25 cellular contexts compared by ENCODE assay signal in genomic region chr11:111527279-111527678, GRCh38. TPM values are rescaled to one million over a fixed set of nuclear protein-coding genes. Genes with fewer than 3 reads are reported as not detected.
DNase-seq lines count a peak whose midpoint lies in the region; ATAC-seq, FAIRE-seq and TF ChIP-seq lines count a peak whose summit lies in the region.
"Had no signal": no experiment of that assay in that cellular context is flagged by ENCODE, and none has a peak within 500 bp of the region (broad histone marks: within the 10 kb centered on the region; RNA-seq: fewer than 3 reads in every experiment).

No MANE protein-coding gene starts in this region.

- no peaks in the 10 kb centered on the region for H4K20me1 ChIP-seq in SK-N-SH (ENCODE audit: insufficient read depth)
- H4K20me1 ChIP-seq in K562 (replicated peaks; ENCODE audit: control insufficient read depth, insufficient read depth, low read length), result no peaks in the 10 kb centered on the region
- no peaks in the 10 kb centered on the region for H4K20me1 ChIP-seq in smooth muscle cell (ENCODE audit: low read depth)

- H3K79me2 ChIP-seq in SK-N-SH (ENCODE audit: insufficient read depth) (no peaks in the 10 kb centered on the region), K562 (ENCODE audit: control insufficient read depth, insufficient read depth, low read length) (no peaks in the 10 kb centered on the region), smooth muscle cell (ENCODE audit: low read depth) (no peaks in the 10 kb centered on the region)

- 77% methylated on average over 1 of the region's 1 CpG for WGBS in SK-N-SH (ENCODE audit: low lambda C conversion rate)
- 0% methylated on average over 1 of the region's 1 CpG for WGBS in K562 (ENCODE audit: insufficient coverage, low coverage, missing lambda C conversion rate)
- 93% methylated on average over 1 of the region's 1 CpG for WGBS in smooth muscle cell (ENCODE audit: low lambda C conversion rate)

- POLR2A ChIA-PET in SK-N-SH (lab: Yijun Ruan, JAX) (no interaction called here), HEK293 (lab: Yijun Ruan, JAX) (no interaction called here), K562 (lab: Yijun Ruan, JAX) (no interaction called here)

- TF ChIP-seq CTCF in SK-N-SH (IDR thresholded peaks at IDR 0.05) (no peak), HEK293 (tag by site-specific recombination; IDR thresholded peaks at IDR 0.05) (no peak), K562 (IDR thresholded peaks at IDR 0.05 in 2 of 3, conservative IDR thresholded peaks at IDR 0.05 in 1 of 3; ENCODE audit: insufficient read depth in 2 of 3, low read depth in 1 of 3, low read length in 3 of 3) (no peak), smooth muscle cell (IDR thresholded peaks at IDR 0.05; ENCODE audit: borderline replicate concordance, insufficient read depth, poor library complexity, severe bottlenecking) (no peak)

- no peak overlapping the region for H3K4me2 ChIP-seq in SK-N-SH
- H3K4me2 ChIP-seq in K562 (ENCODE audit: insufficient read depth, low read length), result no peak overlapping the region
- H3K4me2 ChIP-seq in smooth muscle cell, result no peak overlapping the region

- peaks cover 0 to 24% of the 10 kb centered on the region in 2 experiments for H3K4me1 ChIP-seq in SK-N-SH (ENCODE audit: control insufficient read depth in 1 of 2, insufficient read depth in 2 of 2, low read depth in 1 of 2, low read length in 1 of 2)
- no peaks in the 10 kb centered on the region for H3K4me1 ChIP-seq in HEK293 (ENCODE audit: control insufficient read depth, insufficient read depth, low read length)
- no peaks in the 10 kb centered on the region for H3K4me1 ChIP-seq in K562 (replicated peaks in 1 of 2; ENCODE audit: control insufficient read depth in 2 of 2, insufficient read depth in 2 of 2, low read length in 2 of 2)
- peaks cover 23% of the 10 kb centered on the region for H3K4me1 ChIP-seq in smooth muscle cell (ENCODE audit: low read depth)
- H3K4me1 ChIP-seq: SJCRH30 had no signal

- TF ChIP-seq RAD21 in SK-N-SH (IDR thresholded peaks at IDR 0.05; ENCODE audit: low read length), result no peak
- TF ChIP-seq RAD21 in K562 (CRISPR knock-in tag; conservative IDR thresholded peaks at IDR 0.05 in 1 of 2, IDR thresholded peaks at IDR 0.05 in 1 of 2), result no peak

- ATAC-seq in SK-N-SH treated with all-trans-retinoic acid at 6 μM for 48 hours, result no peak
- ATAC-seq in K562, result no peak
- ATAC-seq: HCT116, Right ventricle myocardium inferior had no signal

- H3K4me3 ChIP-seq in SK-N-SH (ENCODE audit: low read depth in 2 of 2, low read length in 1 of 2), result no peak overlapping the region
- no peak overlapping the region for H3K4me3 ChIP-seq in HEK293 (ENCODE audit: low read depth, low read length)
- H3K4me3 ChIP-seq in K562, result no peak overlapping the region
- no peak overlapping the region for H3K4me3 ChIP-seq in smooth muscle cell
- H3K4me3 ChIP-seq: SJCRH30 had no signal

- H3K27me3 ChIP-seq in SK-N-SH (ENCODE audit: insufficient read depth), result no peaks in the 10 kb centered on the region
- H3K27me3 ChIP-seq in K562 (ENCODE audit: control insufficient read depth in 2 of 2, insufficient read depth in 2 of 2, low read length in 2 of 2), result peaks cover 5 to 20% of the 10 kb centered on the region in 2 experiments
- H3K27me3 ChIP-seq in smooth muscle cell (ENCODE audit: low read depth), result no peaks in the 10 kb centered on the region

- H3K9ac ChIP-seq in SK-N-SH (peak overlapping the region; percentile 37; the same call in 1 of the 2 replicates), K562 (ENCODE audit: insufficient read depth in 1 of 2, low read depth in 2 of 2, low read length in 2 of 2) (no peak overlapping the region), smooth muscle cell (ENCODE audit: low read depth) (peak overlapping the region; percentile 21)

- in situ Hi-C loops in K562 (cut with MboI), result no loop called here

- H3F3A ChIP-seq in SK-N-SH (replicated peaks; ENCODE audit: insufficient read depth) (peaks cover 51% of the 10 kb centered on the region), smooth muscle cell (ENCODE audit: low read depth) (peaks cover 21% of the 10 kb centered on the region)

- TF ChIP-seq POLR2A in K562 (conservative IDR thresholded peaks at IDR 0.05), result no peak

- H3K36me3 ChIP-seq in SK-N-SH (replicated peaks in 1 of 2; ENCODE audit: control insufficient read depth in 1 of 2, insufficient read depth in 2 of 2, low read length in 1 of 2) (no peaks in the 10 kb centered on the region), HEK293 (ENCODE audit: control insufficient read depth in 2 of 2, insufficient read depth in 1 of 2, low read length in 2 of 2) (no peaks in the 10 kb centered on the region), K562 (ENCODE audit: control insufficient read depth, insufficient read depth, low read length) (no peaks in the 10 kb centered on the region), smooth muscle cell (ENCODE audit: low read depth) (no peaks in the 10 kb centered on the region)
- H3K36me3 ChIP-seq: SJCRH30 had no signal

- CTCF ChIA-PET in SK-N-SH (lab: Yijun Ruan, JAX), result no interaction called here
- CTCF ChIA-PET in HEK293 (lab: Yijun Ruan, JAX), result no interaction called here
- CTCF ChIA-PET in K562 (lab: Yijun Ruan, JAX; ENCODE audit: low intra/inter-chr PET ratio), result no interaction called here

- H3K9me2 ChIP-seq in SK-N-SH, result no peaks in the 10 kb centered on the region

- no TSS peak for BruUV-seq in K562 (replicated peaks; lab: Mats Ljungman, UMichigan)

- no peaks in the 10 kb centered on the region for H3K9me1 ChIP-seq in K562 (ENCODE audit: control insufficient read depth, insufficient read depth, low read length)

- no peak for FAIRE-seq in K562 (lab: Jason Lieb, UNC)

- TF ChIP-seq EP300 in SK-N-SH (IDR thresholded peaks at IDR 0.05; ENCODE audit: borderline replicate concordance in 1 of 2, low read depth in 1 of 2, low read length in 1 of 2) (no peak), K562 (IDR thresholded peaks at IDR 0.05; ENCODE audit: low read length) (no peak)

- no peaks in the 10 kb centered on the region for H3K9me3 ChIP-seq in SK-N-SH
- H3K9me3 ChIP-seq in HEK293 (ENCODE audit: control insufficient read depth, insufficient read depth, low read depth, low read length), result no peaks in the 10 kb centered on the region
- H3K9me3 ChIP-seq in K562 (replicated peaks; ENCODE audit: control insufficient read depth, insufficient read depth, low read depth, low read length), result no peaks in the 10 kb centered on the region
- H3K9me3 ChIP-seq in smooth muscle cell (replicated peaks; ENCODE audit: low read depth), result no peaks in the 10 kb centered on the region
- H3K9me3 ChIP-seq: SJCRH30 had no signal

- intact Hi-C loops in K562 (cut with micrococcal nuclease), result no loop called here

- H3K27ac ChIP-seq in SK-N-SH (ENCODE audit: low read depth in 2 of 2, low read length in 1 of 2), result peak overlapping the region in 1 of 2 experiments; percentile 73; a peak in 2 of 4 replicates
- H3K27ac ChIP-seq in HEK293 (ENCODE audit: extremely low read depth, low read depth, low read length), result no peak overlapping the region
- H3K27ac ChIP-seq in K562 (ENCODE audit: extremely low read depth, low read depth, low read length), result no peak overlapping the region
- peak overlapping the region; percentile 81 for H3K27ac ChIP-seq in smooth muscle cell (ENCODE audit: low read depth)
- H3K27ac ChIP-seq: 22Rv1, SJCRH30 had no signal

- H2AFZ ChIP-seq in SK-N-SH (ENCODE audit: low read depth), result 0 out of 2 replicates have a peak overlapping the region, but pooled peaks have one; percentile 24
- H2AFZ ChIP-seq in K562 (ENCODE audit: low read depth, low read length), result no peak overlapping the region
- H2AFZ ChIP-seq in smooth muscle cell (ENCODE audit: low read depth), result no peak overlapping the region

- DNase-seq in SK-N-SH (no peak), K562 (ENCODE audit: extremely low read depth in 1 of 4, low spot score in 3 of 4) (no peak), smooth muscle cell (lab: John Stamatoyannopoulos, UW; ENCODE audit: unreplicated experiment) (no peak)
- DNase-seq in activated CD4-positive, CD25-positive, alpha-beta regulatory T cell treated with anti-CD3 and anti-CD28 coated beads, Interleukin-2, amount 50 U/mL, for 72 hours, result no peak
- DNase-seq in activated T-cell treated with anti-CD3 and anti-CD28 coated beads, Interleukin-2, amount 50 U/mL, for 48 hours, result no peak
- DNase-seq: Calu3, DMS153, DND-41, Kasumi-1, MV-4-11, NCI-H1105, NCI-H146, NCI-H1930, NCI-H446, NCI-H524 treated with DMSO at 0.1 percent for 48 hours, NCI-H774, SJCRH30 had no signal

RNA-seq across cellular contexts. Expression of gene HOATZ, which starts 12.7 kb away (rescaled TPM):
- 4.4 and 4.9 TPM in 2 replicates for polyA plus RNA-seq in SK-N-SH (2012; rRNA removed)
- 5.8 and 6.8 TPM in 2 replicates for polyA plus RNA-seq in SK-N-SH (2012; cell fraction: cytosol; rRNA removed)
- polyA plus RNA-seq in SK-N-SH (2012; cell fraction: nucleus; rRNA removed), result 2.7 and 3.8 TPM in 2 replicates
- total RNA-seq in K562 (2011; cell fraction: chromatin; rRNA removed; ENCODE audit: low replicate concordance), result not detected in 2 replicates
- not detected in 2 replicates for total RNA-seq in K562 (2011; cell fraction: nucleolus; rRNA removed)
- not detected in 2 replicates for total RNA-seq in K562 (2011; cell fraction: nucleoplasm; rRNA removed)
- total RNA-seq in K562 (2014; rRNA removed), result not detected in 2 replicates
- not detected in 2 replicates for total RNA-seq in K562 (2014; rRNA removed; fragmentation: Illumina TruSeq; extraction: Trizol)
- not detected in 2 replicates for total RNA-seq in K562 (2015; rRNA removed; fragmentation: Illumina TruSeq; extraction: Trizol)
- not detected in 2 replicates for total RNA-seq in K562 (2021)
- not detected in 2 replicates for polyA plus RNA-seq in K562 (2011; rRNA removed)
- polyA plus RNA-seq in K562 (2011; cell fraction: cytosol; rRNA removed), result not detected in 2 replicates
- polyA plus RNA-seq in K562 (2011; cell fraction: nucleus; rRNA removed), result not detected in 2 replicates
- not detected in 2 replicates for polyA plus RNA-seq in K562 (2012)
- polyA plus RNA-seq in K562 (2014; fragmentation: Illumina TruSeq; extraction: Trizol), result not detected in 2 replicates
- polyA plus RNA-seq in K562 (2014; fragmentation: Nextera tagmentation; extraction: Ambion mirVana), result not detected
- not detected in 2 replicates for polyA plus RNA-seq in K562 (2014; rRNA removed)
- not detected in 2 replicates for polyA minus RNA-seq in K562 (2011; rRNA and poly(A)+ RNA removed)
- not detected in 2 replicates for polyA minus RNA-seq in K562 (2011; cell fraction: cytosol; rRNA and poly(A)+ RNA removed)
- not detected in 2 replicates for polyA minus RNA-seq in K562 (2011; cell fraction: nucleus; rRNA and poly(A)+ RNA removed)
- total RNA-seq in smooth muscle cell, result 0.85 TPM in 1 of 2 replicates, not detected in the other
- 1.2 and 1.5 TPM in 2 replicates for polyA plus RNA-seq in smooth muscle cell
- total RNA-seq: Calu3, H4, M059J, Right ventricle myocardium inferior, SJCRH30 had no signal
- polyA plus RNA-seq: BJ had no signal

RNA-seq across cellular contexts. Expression of gene LAYN, which starts 13.2 kb away (rescaled TPM):
- polyA plus RNA-seq in SK-N-SH (2012; rRNA removed) (366 and 437 TPM in 2 replicates), K562 (2011; rRNA removed) (not detected in 2 replicates), K562 (2014; fragmentation: Illumina TruSeq; extraction: Trizol) (not detected in 2 replicates), K562 (2014; fragmentation: Nextera tagmentation; extraction: Ambion mirVana) (not detected), K562 (2014; rRNA removed) (not detected in 2 replicates), smooth muscle cell (52.6 and 64.5 TPM in 2 replicates)
- polyA plus RNA-seq in SK-N-SH (2012; cell fraction: cytosol; rRNA removed), result 389 and 422 TPM in 2 replicates
- 219 and 356 TPM in 2 replicates for polyA plus RNA-seq in SK-N-SH (2012; cell fraction: nucleus; rRNA removed)
- total RNA-seq in K562 (2011; cell fraction: chromatin; rRNA removed; ENCODE audit: low replicate concordance), result not detected in 2 replicates
- total RNA-seq in K562 (2011; cell fraction: nucleolus; rRNA removed), result not detected in 2 replicates
- not detected in 2 replicates for total RNA-seq in K562 (2011; cell fraction: nucleoplasm; rRNA removed)
- total RNA-seq in K562 (2014; rRNA removed) (not detected in 2 replicates), K562 (2014; rRNA removed; fragmentation: Illumina TruSeq; extraction: Trizol) (not detected in 2 replicates), K562 (2015; rRNA removed; fragmentation: Illumina TruSeq; extraction: Trizol) (not detected in 2 replicates), K562 (2021) (not detected in 2 replicates), smooth muscle cell (61.0 and 67.4 TPM in 2 replicates)
- not detected in 2 replicates for polyA plus RNA-seq in K562 (2011; cell fraction: cytosol; rRNA removed)
- polyA plus RNA-seq in K562 (2011; cell fraction: nucleus; rRNA removed), result not detected in 2 replicates
- polyA plus RNA-seq in K562 (2012), result not detected in 2 replicates
- not detected in 2 replicates for polyA minus RNA-seq in K562 (2011; rRNA and poly(A)+ RNA removed)
- not detected in 2 replicates for polyA minus RNA-seq in K562 (2011; cell fraction: cytosol; rRNA and poly(A)+ RNA removed)
- not detected in 2 replicates for polyA minus RNA-seq in K562 (2011; cell fraction: nucleus; rRNA and poly(A)+ RNA removed)

RNA-seq across cellular contexts. Expression of gene BTG4, which starts 15.1 kb away (rescaled TPM):
- polyA plus RNA-seq in SK-N-SH (2012; rRNA removed) (0.26 and 0.34 TPM in 2 replicates), K562 (2011; rRNA removed) (not detected in 2 replicates), K562 (2014; fragmentation: Illumina TruSeq; extraction: Trizol) (not detected in 2 replicates), K562 (2014; fragmentation: Nextera tagmentation; extraction: Ambion mirVana) (not detected), K562 (2014; rRNA removed) (not detected in 2 replicates), smooth muscle cell (0.21 and 0.47 TPM in 2 replicates)
- 0.18 and 0.26 TPM in 2 replicates for polyA plus RNA-seq in SK-N-SH (2012; cell fraction: cytosol; rRNA removed)
- 0.34 and 0.45 TPM in 2 replicates for polyA plus RNA-seq in SK-N-SH (2012; cell fraction: nucleus; rRNA removed)
- not detected in 2 replicates for total RNA-seq in K562 (2011; cell fraction: chromatin; rRNA removed; ENCODE audit: low replicate concordance)
- not detected in 2 replicates for total RNA-seq in K562 (2011; cell fraction: nucleolus; rRNA removed)
- not detected in 2 replicates for total RNA-seq in K562 (2011; cell fraction: nucleoplasm; rRNA removed)
- total RNA-seq in K562 (2014; rRNA removed) (not detected in 2 replicates), K562 (2014; rRNA removed; fragmentation: Illumina TruSeq; extraction: Trizol) (not detected in 2 replicates), K562 (2015; rRNA removed; fragmentation: Illumina TruSeq; extraction: Trizol) (not detected in 2 replicates), K562 (2021) (not detected in 2 replicates), smooth muscle cell (not detected in 2 replicates)
- not detected in 2 replicates for polyA plus RNA-seq in K562 (2011; cell fraction: cytosol; rRNA removed)
- not detected in 2 replicates for polyA plus RNA-seq in K562 (2011; cell fraction: nucleus; rRNA removed)
- not detected in 2 replicates for polyA plus RNA-seq in K562 (2012)
- not detected in 2 replicates for polyA minus RNA-seq in K562 (2011; rRNA and poly(A)+ RNA removed)
- polyA minus RNA-seq in K562 (2011; cell fraction: cytosol; rRNA and poly(A)+ RNA removed), result not detected in 2 replicates
- not detected in 2 replicates for polyA minus RNA-seq in K562 (2011; cell fraction: nucleus; rRNA and poly(A)+ RNA removed)
- total RNA-seq: Calu3, M059J, Right ventricle myocardium inferior, SJCRH30 had no signal
- polyA plus RNA-seq: BJ had no signal

Comparison
In these comparisons a context has a peak if more than half of its experiments do, and no peak if none do; other contexts are left out.
1. H3K9ac ChIP-seq: peak in SK-N-SH (single experiment) and smooth muscle cell (single experiment); none in K562 (0 of 2).
2. RNA of gene LAYN, which starts 13.2 kb away (polyA plus RNA-seq): 219 to 437 TPM in SK-N-SH and 52.6 to 64.5 TPM in smooth muscle cell; not detected in K562; every median in the first group is over 10 times any median in the second.